8 cellular contexts compared by ENCODE assay signal in genomic region chr17:5111402-5112204, GRCh38. TPM values are rescaled to one million over a fixed set of nuclear protein-coding genes. Genes with fewer than 3 reads are reported as not detected.
DNase-seq lines count a peak whose midpoint lies in the region; ATAC-seq, FAIRE-seq and TF ChIP-seq lines count a peak whose summit lies in the region.

TSS of gene ZNF232 (minus strand) at chr17:5111878. CDS start at chr17:5111822, 56 bp downstream.

- peak within 1 kb of the TSS; percentile 90 for H3K4me3 Mint-ChIP-seq in dendritic cell treated with granulocyte-macrophage colony-stimulating factor and Interleukin-4, amounts not matched to agents 40 ng/mL and 50 ng/mL, for 4 days

- H3K9me3 ChIP-seq in left lung = peaks cover 0 to 2% of the 10 kb centered on the region in 2 donors

- peaks cover 19 to 27% of the 10 kb centered on the region in 2 donors for H3K27me3 ChIP-seq in left lung

- peaks cover 28% of the 10 kb centered on the region for H3K9me3 Mint-ChIP-seq in dendritic cell treated with granulocyte-macrophage colony-stimulating factor and Interleukin-4, amounts not matched to agents 40 ng/mL and 50 ng/mL, for 4 days

- DNase-seq in Ammon's horn (ENCODE audit: low spot score) (peak; percentile 93), GM19239 (ENCODE audit: insufficient read length, low spot score) (peak; percentile 97), NCI-H69 (lab: John Stamatoyannopoulos, UW) (peak; percentile 95), left lung (peak; percentile 95 to 99)
- DNase-seq in activated CD4-positive, alpha-beta T cell treated with anti-CD3 and anti-CD28 coated beads, Interleukin-2, amount 50 U/mL, for 24 hours (ENCODE audit: low read depth in 1 of 2, low spot score in 1 of 2) = peak; percentile 82 to 86
- DNase-seq in stimulated activated CD4-positive, alpha-beta T cell treated with anti-CD3 and anti-CD28 coated beads, Interleukin-2, amount 100 ng/mL, for 4 hours (ENCODE audit: low read depth) = peak; percentile 86

- peaks cover 55% of the 10 kb centered on the region for H3K36me3 Mint-ChIP-seq in dendritic cell treated with granulocyte-macrophage colony-stimulating factor and Interleukin-4, amounts not matched to agents 40 ng/mL and 50 ng/mL, for 4 days (ENCODE audit: low read depth)

- peak within 1 kb of the TSS; percentile 94 for H3K27ac Mint-ChIP-seq in dendritic cell treated with granulocyte-macrophage colony-stimulating factor and Interleukin-4, amounts not matched to agents 40 ng/mL and 50 ng/mL, for 4 days

- ATAC-seq in HG03469 (IDR thresholded peaks at IDR 0.05; ENCODE audit: unreplicated experiment) (peak; percentile 71), left lung (peak; percentile 97)

- no peak for TF ChIP-seq CTCF in left lung (IDR thresholded peaks at IDR 0.05)

- peak within 1 kb of the TSS; percentile 67 to 86 for H3K4me3 ChIP-seq in left lung

- peak within 1 kb of the TSS; percentile 28 to 66 for H3K27ac ChIP-seq in left lung

- peaks cover 6 to 42% of the 10 kb centered on the region in 2 donors for H3K36me3 ChIP-seq in left lung

- intact Hi-C loops in dendritic cell treated with granulocyte-macrophage colony-stimulating factor and Interleukin-4, amounts not matched to agents 40 ng/mL and 50 ng/mL, for 4 days (cut with micrococcal nuclease) = loop anchor here (5.0 kb wide), 1 partner anchor 34 kb away; the partner anchor contains the start of gene ZFP3
- intact Hi-C loops in left lung (cut with DNase I) = no loop called here

- FAIRE-seq in GM19239 (lab: Jason Lieb, UNC) = peak; percentile 97

- H3K4me1 Mint-ChIP-seq in dendritic cell treated with granulocyte-macrophage colony-stimulating factor and Interleukin-4, amounts not matched to agents 40 ng/mL and 50 ng/mL, for 4 days (ENCODE audit: low read depth) = peaks cover 38% of the 10 kb centered on the region

- H3K4me1 ChIP-seq in left lung = peaks cover 0 to 17% of the 10 kb centered on the region in 2 donors

- H3K27me3 Mint-ChIP-seq in dendritic cell treated with granulocyte-macrophage colony-stimulating factor and Interleukin-4, amounts not matched to agents 40 ng/mL and 50 ng/mL, for 4 days = peaks cover 24% of the 10 kb centered on the region

RNA-seq across cellular contexts. Expression of gene ZNF232, which starts in this region (rescaled TPM):
- 10 to 100 TPM in 1 of 2 donors, 1 to 10 TPM in 1; 7.7 to 12.5 TPM for total RNA-seq in left lung

Comparison
In these comparisons a context has a peak if more than half of its experiments do, and no peak if none do; other contexts are left out.
1. Peak in every context shown above with its lines: DNase-seq, ATAC-seq, H3K4me3 ChIP-seq and H3K27ac ChIP-seq.